9 cellular contexts compared by ENCODE assay signal in the genomic region with DNA sequence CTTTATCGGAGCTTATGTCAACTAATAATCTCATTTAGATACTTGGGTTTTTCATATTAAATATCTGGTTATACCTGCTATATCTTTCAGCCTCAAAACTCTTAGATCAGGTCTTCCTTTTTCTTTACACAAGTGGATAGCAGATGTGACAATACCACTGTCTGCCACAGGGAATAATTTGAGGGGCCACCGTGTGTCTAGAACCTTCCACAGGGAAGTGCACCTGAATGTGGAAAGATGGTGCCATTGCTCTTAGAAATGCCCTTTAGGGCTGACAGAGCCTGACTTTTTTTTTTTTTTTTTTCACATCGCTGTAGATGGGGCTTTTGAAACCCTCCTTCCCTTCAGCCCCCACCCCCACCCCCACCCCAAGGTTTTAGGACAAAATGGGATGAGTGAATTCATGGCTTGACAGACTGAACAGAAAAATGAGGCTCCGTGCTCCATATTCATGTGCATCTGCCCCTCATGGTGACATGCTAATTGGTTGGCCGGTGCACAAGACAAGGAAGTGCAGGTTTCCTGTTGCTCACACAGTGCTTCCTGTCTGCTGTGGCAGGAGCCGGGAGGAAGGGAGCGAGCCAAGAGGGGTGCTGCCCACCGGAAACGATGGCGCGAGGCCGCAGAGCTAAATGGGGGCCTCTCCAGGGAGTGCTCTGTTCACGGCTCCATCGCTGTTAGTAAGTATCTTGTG.
DNase-seq lines count a peak whose midpoint lies in the region; ATAC-seq, FAIRE-seq and TF ChIP-seq lines count a peak whose summit lies in the region.
"Had no signal": no experiment of that assay in that cellular context is flagged by ENCODE, and none has a peak within 500 bp of the region (broad histone marks: within the 10 kb centered on the region; RNA-seq: fewer than 3 reads in every experiment).

No MANE protein-coding gene starts in this region.

- TF ChIP-seq CTCF in pancreas (IDR thresholded peaks at IDR 0.05), result no peak

- H3K9me3 Mint-ChIP-seq in T-helper 1 cell treated with Interleukin-12 subunit alpha and Interleukin-12 subunit beta and Interleukin-4 antibody, amounts not matched to agents 30 μg/mL and 1 μg/mL, for 36 hours, result peaks cover 18% of the 10 kb centered on the region
- H3K9me3 Mint-ChIP-seq in activated naive CD8-positive, alpha-beta T cell treated with anti-CD3 and anti-CD28 coated beads, Interleukin-2, amount 50 U/mL, for 24 hours, result peaks cover 16% of the 10 kb centered on the region

- WGBS in pancreas, 2 donors, result 71 to 74% methylated on average over 14 of the region's 14 CpGs
- WGBS in aorta, 2 donors, result 64 to 72% methylated on average over 14 of the region's 14 CpGs

- H3K27ac Mint-ChIP-seq in T-helper 1 cell treated with Interleukin-12 subunit alpha and Interleukin-12 subunit beta and Interleukin-4 antibody, amounts not matched to agents 30 μg/mL and 1 μg/mL, for 36 hours, result peak overlapping the region; percentile 92
- peak overlapping the region; percentile 93 for H3K27ac Mint-ChIP-seq in activated naive CD8-positive, alpha-beta T cell treated with anti-CD3 and anti-CD28 coated beads, Interleukin-2, amount 50 U/mL, for 24 hours

- H3K36me3 Mint-ChIP-seq in T-helper 1 cell treated with Interleukin-12 subunit alpha and Interleukin-12 subunit beta and Interleukin-4 antibody, amounts not matched to agents 30 μg/mL and 1 μg/mL, for 36 hours (ENCODE audit: low read depth), result peaks cover 21% of the 10 kb centered on the region
- H3K36me3 Mint-ChIP-seq in activated naive CD8-positive, alpha-beta T cell treated with anti-CD3 and anti-CD28 coated beads, Interleukin-2, amount 50 U/mL, for 24 hours (ENCODE audit: low read depth), result peaks cover 29% of the 10 kb centered on the region

- no peaks in the 10 kb centered on the region for H3K9me3 ChIP-seq in pancreas
- no peaks in the 10 kb centered on the region for H3K9me3 ChIP-seq in aorta (ENCODE audit: control insufficient read depth, low read length)

- intact Hi-C loops in pancreas (cut with DNase I) (no loop called here), aorta (cut with DNase I) (no loop called here)

- peak; percentile 76 for DNase-seq in activated naive CD8-positive, alpha-beta T cell treated with anti-CD3 and anti-CD28 coated beads, Interleukin-2, amount 50 U/mL, for 24 hours
- DNase-seq in pancreas, result no peak
- peak in 1 of 2 donors; percentile 76 for DNase-seq in aorta
- DNase-seq in middle frontal gyrus (ENCODE audit: extremely low spot score, low spot score), result no peak
- no peak for DNase-seq in HTR-8/SVneo (ENCODE audit: insufficient read length, low spot score)

- H3K27me3 ChIP-seq in pancreas (no peaks in the 10 kb centered on the region), aorta (ENCODE audit: control insufficient read depth in 1 of 2, insufficient read depth in 2 of 2, low read length in 1 of 2) (no peaks in the 10 kb centered on the region)

- H3K4me1 ChIP-seq in pancreas (no peaks in the 10 kb centered on the region), aorta (ENCODE audit: control insufficient read depth in 1 of 2, insufficient read depth in 2 of 2, low read length in 2 of 2) (peaks cover 0 to 5% of the 10 kb centered on the region in 2 donors)

- H3K27ac ChIP-seq in pancreas (no peak overlapping the region), aorta (ENCODE audit: low read depth in 1 of 2, low read length in 2 of 2) (no peak overlapping the region)
- H3K27ac ChIP-seq: VCaP had no signal

- no peak for FAIRE-seq in pancreas (lab: Jason Lieb, UNC)
- FAIRE-seq in HTR-8/SVneo (lab: Jason Lieb, UNC), result no peak

- peaks cover 45% of the 10 kb centered on the region for H3K4me1 Mint-ChIP-seq in T-helper 1 cell treated with Interleukin-12 subunit alpha and Interleukin-12 subunit beta and Interleukin-4 antibody, amounts not matched to agents 30 μg/mL and 1 μg/mL, for 36 hours (ENCODE audit: low read depth)
- peaks cover 58% of the 10 kb centered on the region for H3K4me1 Mint-ChIP-seq in activated naive CD8-positive, alpha-beta T cell treated with anti-CD3 and anti-CD28 coated beads, Interleukin-2, amount 50 U/mL, for 24 hours

- peak overlapping the region; percentile 95 for H3K4me3 Mint-ChIP-seq in T-helper 1 cell treated with Interleukin-12 subunit alpha and Interleukin-12 subunit beta and Interleukin-4 antibody, amounts not matched to agents 30 μg/mL and 1 μg/mL, for 36 hours
- H3K4me3 Mint-ChIP-seq in activated naive CD8-positive, alpha-beta T cell treated with anti-CD3 and anti-CD28 coated beads, Interleukin-2, amount 50 U/mL, for 24 hours, result peak overlapping the region; percentile 86

- H3K4me3 ChIP-seq in pancreas, result peak overlapping the region in 1 of 4 donors; percentile 9
- H3K4me3 ChIP-seq in aorta (ENCODE audit: low read length in 2 of 2), result no peak overlapping the region

- no peaks in the 10 kb centered on the region for H3K27me3 Mint-ChIP-seq in T-helper 1 cell treated with Interleukin-12 subunit alpha and Interleukin-12 subunit beta and Interleukin-4 antibody, amounts not matched to agents 30 μg/mL and 1 μg/mL, for 36 hours (ENCODE audit: low read depth)
- H3K27me3 Mint-ChIP-seq in activated naive CD8-positive, alpha-beta T cell treated with anti-CD3 and anti-CD28 coated beads, Interleukin-2, amount 50 U/mL, for 24 hours, result no peaks in the 10 kb centered on the region

- H3K36me3 ChIP-seq in pancreas (no peaks in the 10 kb centered on the region), aorta (ENCODE audit: control insufficient read depth in 1 of 2, insufficient read depth in 2 of 2, low read length in 1 of 2) (no peaks in the 10 kb centered on the region)

- ATAC-seq in GM18873 (IDR thresholded peaks at IDR 0.05; ENCODE audit: low FRiP score, unreplicated experiment) (peak; percentile 90), HG03066 (IDR thresholded peaks at IDR 0.05; ENCODE audit: low read depth, unreplicated experiment) (peak; percentile 96), pancreas (peak in 3 of 4 donors; percentile 49 to 76 (median 75)), aorta (ENCODE audit: low FRiP score) (peak; percentile 79)
- peak; percentile 97 for ATAC-seq in activated naive CD8-positive, alpha-beta T cell treated with anti-CD3 and anti-CD28 coated beads, Interleukin-2, amount 50 U/mL, for 24 hours
